ENCODE assay signal across 9 cellular contexts in genomic region chr5:96911139-96911538, GRCh38. TPM values are rescaled to one million over a fixed set of nuclear protein-coding genes. Genes with fewer than 3 reads are reported as not detected.
"Had no signal": no experiment of that assay in that cellular context is flagged by ENCODE, and none has a peak within 500 bp of the region (broad histone marks: within the 10 kb centered on the region; RNA-seq: fewer than 3 reads in every experiment).

No MANE protein-coding gene starts in this region.

- H3K27ac ChIP-seq: GM23248, HL-60 had no signal

- H2AFZ ChIP-seq: GM23248 had no signal

- H3K36me3 ChIP-seq: HAP-1 had no signal

- ATAC-seq: HCT116, K562 had no signal

- H3K9ac ChIP-seq: GM23248 had no signal

- H3K9me3 ChIP-seq: HAP-1 had no signal

- H3K9me3 Mint-ChIP-seq: HFFc6 had no signal

- H3K4me1 ChIP-seq: HAP-1 had no signal

- H3K4me3 ChIP-seq: GM23248, HAP-1, K562 had no signal

- H3K4me3 Mint-ChIP-seq: HFFc6 had no signal

- FAIRE-seq: K562 had no signal

- DNase-seq: GM23248, GOT3, H7, HFFc6, IMR-90 had no signal

- H3K27ac Mint-ChIP-seq: HFFc6 had no signal

RNA-seq across cellular contexts. Expression of gene ERAP2, which starts 34.8 kb away (rescaled TPM):
- total RNA-seq: H7 had no signal
